ENCODE assay signal across 30 cellular contexts in genomic region chrX:136431625-136432024, GRCh38. TPM values are rescaled to one million over a fixed set of nuclear protein-coding genes. Genes with fewer than 3 reads are reported as not detected.
"Had no signal": no experiment of that assay in that cellular context is flagged by ENCODE, and none has a peak within 500 bp of the region (broad histone marks: within the 10 kb centered on the region; RNA-seq: fewer than 3 reads in every experiment).

No MANE protein-coding gene starts in this region.

- ATAC-seq: naive thymus-derived CD4-positive, alpha-beta T cell; natural killer cell treated with Interleukin-12 subunit alpha and Interleukin-12 subunit beta and Interleukin-15 and Interleukin-18, amount 100 ng/mL, for 72 hours; right lobe of liver; upper lobe of right lung had no signal

- H3K27ac Mint-ChIP-seq: mesothelial cell of epicardium; naive thymus-derived CD4-positive, alpha-beta T cell; natural killer cell treated with Interleukin-12 subunit alpha and Interleukin-12 subunit beta and Interleukin-15 and Interleukin-18, amount 100 ng/mL, for 72 hours; progenitor cell of endocrine pancreas; stimulated activated naive CD8-positive, alpha-beta T cell treated with anti-CD3 and anti-CD28 coated beads, Interleukin-15, Interleukin-2, amounts not matched to agents 100 ng/mL and 50 ng/mL, for 24 hours had no signal

- H3K4me1 Mint-ChIP-seq: mesothelial cell of epicardium had no signal

- DNase-seq: islet precursor cell; left ventricle myocardium inferior; mesendoderm; naive thymus-derived CD4-positive, alpha-beta T cell; ovary; right lobe of liver; stimulated activated CD4-positive, alpha-beta T cell treated with anti-CD3 and anti-CD28 coated beads, Interleukin-1b, Interleukin-23, amount 100 ng/mL, for 48 hours; stimulated activated CD4-positive, alpha-beta T cell treated with anti-CD3 and anti-CD28 coated beads, Interleukin-4, amount 100 ng/mL, for 1 hour; stimulated activated naive CD4-positive, alpha-beta T cell; tibial artery; trophoblast cell; upper lobe of right lung had no signal

- H3K36me3 Mint-ChIP-seq: mesothelial cell of epicardium; naive thymus-derived CD4-positive, alpha-beta T cell; natural killer cell treated with Interleukin-12 subunit alpha and Interleukin-12 subunit beta and Interleukin-15 and Interleukin-18, amount 100 ng/mL, for 72 hours had no signal

- H3K4me3 Mint-ChIP-seq: mesothelial cell of epicardium; naive thymus-derived CD4-positive, alpha-beta T cell; natural killer cell treated with Interleukin-12 subunit alpha and Interleukin-12 subunit beta and Interleukin-15 and Interleukin-18, amount 100 ng/mL, for 72 hours; stimulated activated naive CD8-positive, alpha-beta T cell treated with anti-CD3 and anti-CD28 coated beads, Interleukin-15, Interleukin-2, amounts not matched to agents 100 ng/mL and 50 ng/mL, for 24 hours had no signal

- H3K9me3 Mint-ChIP-seq: natural killer cell treated with Interleukin-12 subunit alpha and Interleukin-12 subunit beta and Interleukin-15 and Interleukin-18, amount 100 ng/mL, for 72 hours; stimulated activated naive CD8-positive, alpha-beta T cell treated with anti-CD3 and anti-CD28 coated beads, Interleukin-15, Interleukin-2, amounts not matched to agents 100 ng/mL and 50 ng/mL, for 24 hours had no signal

- H3K27me3 Mint-ChIP-seq: naive thymus-derived CD4-positive, alpha-beta T cell; progenitor cell of endocrine pancreas; stimulated activated naive CD8-positive, alpha-beta T cell treated with anti-CD3 and anti-CD28 coated beads, Interleukin-15, Interleukin-2, amounts not matched to agents 100 ng/mL and 50 ng/mL, for 24 hours had no signal

RNA-seq across cellular contexts. Expression of gene BRS3, which starts 56.1 kb away (rescaled TPM):
- total RNA-seq: hepatocyte; kidney epithelial cell; left ventricle myocardium inferior; lower leg skin; lung; mesothelial cell of epicardium; mononuclear cell; myocyte; naive thymus-derived CD4-positive, alpha-beta T cell; natural killer cell treated with Interleukin-12 subunit alpha and Interleukin-12 subunit beta and Interleukin-15 and Interleukin-18, amount 100 ng/mL, for 72 hours; omental fat pad; pulmonary artery endothelial cell; right atrium auricular region; right lobe of liver; skeletal muscle tissue; smooth muscle cell; subcutaneous adipose tissue; suprapubic skin; thoracic aorta; upper lobe of right lung had no signal
